In the genomic region with DNA sequence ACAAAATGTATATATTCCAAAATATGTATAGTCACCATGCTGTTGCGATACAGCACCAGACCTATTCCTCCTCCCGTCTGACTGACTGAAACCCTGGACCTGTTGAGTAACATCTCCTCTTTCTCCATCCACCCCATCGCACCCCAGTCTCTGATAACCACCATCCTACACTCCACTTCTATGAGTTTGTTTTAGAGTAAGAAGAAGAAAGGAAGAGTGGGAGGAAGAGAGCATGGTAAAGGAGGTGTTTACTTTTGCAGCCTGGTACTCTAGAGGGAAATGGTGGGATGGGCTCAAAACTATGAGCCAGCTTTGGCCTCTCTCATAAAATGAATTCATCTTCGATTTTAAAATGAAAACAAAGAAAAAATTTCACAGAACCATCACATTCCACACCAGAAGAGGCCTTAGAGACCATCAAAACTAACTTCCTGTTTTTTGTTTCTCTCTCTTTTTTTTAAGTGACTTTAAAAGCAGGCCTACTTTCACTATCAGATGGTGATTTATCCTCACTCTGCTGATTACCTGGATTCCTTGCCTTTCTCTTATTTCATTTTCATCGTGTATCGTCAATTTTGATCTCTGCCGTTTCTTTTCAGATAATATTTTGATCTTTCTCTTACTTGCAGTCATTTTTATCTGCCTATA, we compare ENCODE assay signal across 9 cellular contexts. TPM values are rescaled to one million over a fixed set of nuclear protein-coding genes. Genes with fewer than 3 reads are reported as not detected.
DNase-seq lines count a peak whose midpoint lies in the region; ATAC-seq and TF ChIP-seq lines count a peak whose summit lies in the region.
"Had no signal": no experiment of that assay in that cellular context is flagged by ENCODE, and none has a peak within 500 bp of the region (broad histone marks: within the 10 kb centered on the region; RNA-seq: fewer than 3 reads in every experiment).

No MANE protein-coding gene starts in this region.

- H3K4me2 ChIP-seq in DOHH2 (ENCODE audit: low read length) = peak overlapping the region; percentile 12; the same call in 1 of the 2 replicates
- H3K4me2 ChIP-seq: smooth muscle cell had no signal

- H3K4me1 Mint-ChIP-seq in activated naive CD8-positive, alpha-beta T cell treated with anti-CD3 and anti-CD28 coated beads, Interleukin-2, amount 50 U/mL, for 24 hours = peaks cover 12% of the 10 kb centered on the region

- H3K79me2 ChIP-seq in DOHH2 (ENCODE audit: control insufficient read depth, low read length) = no peaks in the 10 kb centered on the region

- TF ChIP-seq CTCF in DOHH2 (IDR thresholded peaks at IDR 0.05; ENCODE audit: low read depth, low read length, poor library complexity, severe bottlenecking) = no peak
- no peak for TF ChIP-seq CTCF in HL-60 (IDR thresholded peaks at IDR 0.05; ENCODE audit: insufficient read depth, low read length)

- DNase-seq in HL-60 (ENCODE audit: low read depth in 1 of 2, low spot score in 1 of 2) = peak in 1 of 2 experiments; percentile 64
- no peak for DNase-seq in activated naive CD8-positive, alpha-beta T cell treated with anti-CD3 and anti-CD28 coated beads, Interleukin-2, amount 50 U/mL, for 24 hours
- no peak for DNase-seq in hepatic stellate cell (ENCODE audit: low spot score)
- no peak for DNase-seq in SW 1271 (lab: John Stamatoyannopoulos, UW)
- no peak for DNase-seq in H4 (ENCODE audit: low spot score)
- no peak for DNase-seq in pons (ENCODE audit: low spot score)

- H3K9me3 Mint-ChIP-seq in activated naive CD8-positive, alpha-beta T cell treated with anti-CD3 and anti-CD28 coated beads, Interleukin-2, amount 50 U/mL, for 24 hours = peaks cover 4% of the 10 kb centered on the region

- H3K9me2 ChIP-seq in DOHH2 (replicated peaks; ENCODE audit: control insufficient read depth, low read length) = no peaks in the 10 kb centered on the region

- no peaks in the 10 kb centered on the region for H4K20me1 ChIP-seq in DOHH2 (ENCODE audit: control insufficient read depth, insufficient read depth, low read depth, low read length)

- H3K4me3 Mint-ChIP-seq in activated naive CD8-positive, alpha-beta T cell treated with anti-CD3 and anti-CD28 coated beads, Interleukin-2, amount 50 U/mL, for 24 hours = no peak overlapping the region

- peaks cover 4% of the 10 kb centered on the region; the same call in 1 of the 2 replicates for H3K27me3 ChIP-seq in DOHH2 (ENCODE audit: control insufficient read depth, low read length)
- H3K27me3 ChIP-seq in HL-60 (ENCODE audit: insufficient read depth, poor library complexity, severe bottlenecking) = no peaks in the 10 kb centered on the region

- no peaks in the 10 kb centered on the region for H3K27me3 Mint-ChIP-seq in activated naive CD8-positive, alpha-beta T cell treated with anti-CD3 and anti-CD28 coated beads, Interleukin-2, amount 50 U/mL, for 24 hours

- H3F3A ChIP-seq in DOHH2 (ENCODE audit: control insufficient read depth, insufficient read depth) = peaks cover 2% of the 10 kb centered on the region; the same call in 1 of the 2 replicates

- no peaks in the 10 kb centered on the region for H3K9me3 ChIP-seq in DOHH2 (ENCODE audit: control insufficient read depth, insufficient read depth, low read length)

- ATAC-seq in GM21423 (IDR thresholded peaks at IDR 0.05; ENCODE audit: unreplicated experiment) = peak; percentile 66
- ATAC-seq in activated naive CD8-positive, alpha-beta T cell treated with anti-CD3 and anti-CD28 coated beads, Interleukin-2, amount 50 U/mL, for 24 hours = peak; percentile 20

- H3K36me3 ChIP-seq in DOHH2 (ENCODE audit: control insufficient read depth, low read length) = no peaks in the 10 kb centered on the region

- no peaks in the 10 kb centered on the region for H3K36me3 Mint-ChIP-seq in activated naive CD8-positive, alpha-beta T cell treated with anti-CD3 and anti-CD28 coated beads, Interleukin-2, amount 50 U/mL, for 24 hours (ENCODE audit: low read depth)

- no peak overlapping the region for H3K27ac ChIP-seq in DOHH2 (ENCODE audit: low read depth, low read length)
- H3K27ac ChIP-seq in HL-60 (replicated peaks) = peak overlapping the region; percentile 36

- H3K27ac Mint-ChIP-seq in activated naive CD8-positive, alpha-beta T cell treated with anti-CD3 and anti-CD28 coated beads, Interleukin-2, amount 50 U/mL, for 24 hours = peak overlapping the region; percentile 68

- H3K4me1 ChIP-seq in DOHH2 (ENCODE audit: control insufficient read depth, low read length) = peaks cover 7% of the 10 kb centered on the region

- H3K4me3 ChIP-seq in DOHH2 (ENCODE audit: low read length) (no peak overlapping the region), HL-60 (replicated peaks; ENCODE audit: insufficient read depth, low read length) (no peak overlapping the region)
- H3K4me3 ChIP-seq: smooth muscle cell had no signal

RNA-seq across cellular contexts. Expression of a gene that starts 16.8 kb away (rescaled TPM):
- 68.2 and 72.8 TPM in 2 replicates for total RNA-seq in H4 (2014; rRNA removed; shearing (Covaris generic))
